In the genomic region with DNA sequence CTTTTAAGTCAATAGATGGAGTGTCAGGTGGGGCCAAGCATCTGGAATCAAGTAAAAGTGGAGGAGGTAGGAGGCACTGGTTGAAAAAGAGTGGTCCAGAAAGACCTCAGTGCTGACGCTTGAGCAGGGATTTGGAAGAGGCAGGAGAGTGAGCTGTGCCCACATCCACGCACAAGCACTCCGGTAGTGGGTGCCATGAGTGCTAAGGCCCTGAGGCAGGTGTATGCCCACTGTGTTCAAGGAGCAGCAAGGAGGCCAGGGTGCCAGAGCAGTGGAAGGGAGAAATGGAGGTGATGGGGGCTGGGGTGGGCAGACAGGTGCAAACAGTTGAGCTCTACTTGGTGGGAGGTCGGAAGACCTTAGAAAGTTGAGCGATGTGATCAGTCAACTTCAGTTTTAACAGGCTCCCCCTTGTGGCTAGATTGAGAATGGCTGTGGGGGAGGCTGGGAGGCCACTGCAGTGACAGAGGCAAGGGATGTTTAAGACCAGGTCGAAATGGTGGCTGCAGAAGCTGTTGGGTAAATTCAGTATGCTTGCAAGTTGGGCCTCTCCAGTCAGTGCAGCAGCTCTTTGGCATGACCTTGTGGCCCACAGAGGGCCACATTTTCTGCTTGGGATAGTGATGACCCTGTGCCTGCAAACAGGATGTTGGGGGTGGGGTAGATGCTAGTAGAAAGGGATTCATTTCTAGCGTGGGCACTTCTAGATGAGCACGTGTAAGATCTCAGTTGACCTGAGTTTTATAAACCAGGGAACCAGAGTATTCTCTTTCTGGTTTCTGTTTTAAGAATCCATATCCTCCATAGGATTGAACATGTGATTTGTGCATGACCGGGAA, we compare ENCODE assay signal across 8 cellular contexts. TPM values are rescaled to one million over a fixed set of nuclear protein-coding genes. Genes with fewer than 3 reads are reported as not detected.
A peak's percentile ranks its signal among the peaks of the same experiment; 100 is the strongest.
DNase-seq lines count a peak whose midpoint lies in the region; ATAC-seq and TF ChIP-seq lines count a peak whose summit lies in the region.

No MANE protein-coding gene starts in this region.

- no peaks in the 10 kb centered on the region for H3K27me3 ChIP-seq in CD8-positive, alpha-beta memory T cell (ENCODE audit: insufficient read depth, low read length, poor library complexity, severe bottlenecking)
- H3K27me3 ChIP-seq in right atrium auricular region, result no peaks in the 10 kb centered on the region
- no peaks in the 10 kb centered on the region for H3K27me3 ChIP-seq in spleen (replicated peaks in 1 of 7)

- H3K9me3 Mint-ChIP-seq in CD8-positive, alpha-beta memory T cell, result no peaks in the 10 kb centered on the region
- H3K9me3 Mint-ChIP-seq in activated naive CD8-positive, alpha-beta T cell (ENCODE audit: low read depth), result no peaks in the 10 kb centered on the region

- H3K27me3 Mint-ChIP-seq in CD8-positive, alpha-beta memory T cell, result peaks cover 0 to 13% of the 10 kb centered on the region in 2 donors
- no peaks in the 10 kb centered on the region for H3K27me3 Mint-ChIP-seq in activated naive CD8-positive, alpha-beta T cell

- DNase-seq in CD8-positive, alpha-beta memory T cell, result peak; percentile 60 to 84 (median 73)
- DNase-seq in HEK293T (ENCODE audit: extremely low spot score) (peak; percentile 78), SW480 (ENCODE audit: low spot score) (peak; percentile 48), right atrium auricular region (ENCODE audit: low spot score) (peak; percentile 73), spleen (peak; percentile 87)

- WGBS in spleen, 5 donors, result 51 to 68% (median 53%) methylated on average over 6 to 9 of the region's 9 CpGs

- H3K4me3 ChIP-seq in CD8-positive, alpha-beta memory T cell (ENCODE audit: low read length), result no peak overlapping the region
- H3K4me3 ChIP-seq in right atrium auricular region, result no peak overlapping the region
- no peak overlapping the region for H3K4me3 ChIP-seq in spleen

- H3K9me3 ChIP-seq in CD8-positive, alpha-beta memory T cell (ENCODE audit: low read length), result no peaks in the 10 kb centered on the region
- H3K9me3 ChIP-seq in right atrium auricular region, result no peaks in the 10 kb centered on the region
- H3K9me3 ChIP-seq in spleen, result no peaks in the 10 kb centered on the region

- ATAC-seq in HG02885 (IDR thresholded peaks at IDR 0.05; ENCODE audit: poor library complexity, unreplicated experiment) (no peak), GM18907 (IDR thresholded peaks at IDR 0.05; ENCODE audit: unreplicated experiment) (no peak)

- TF ChIP-seq POLR2A in spleen (IDR thresholded peaks at IDR 0.05), result no peak

- peak overlapping the region in 6 of 7 donors; percentile 3 to 63 (median 44) for H3K4me3 Mint-ChIP-seq in CD8-positive, alpha-beta memory T cell
- peak overlapping the region; percentile 10 for H3K4me3 Mint-ChIP-seq in activated naive CD8-positive, alpha-beta T cell

- TF ChIP-seq CTCF in right atrium auricular region (IDR thresholded peaks at IDR 0.05) (peak; percentile 45 to 81), spleen (IDR thresholded peaks at IDR 0.05 in 8 of 11, conservative IDR thresholded peaks at IDR 0.05 in 3 of 11) (peak; percentile 71 to 91 (median 87))

- H3K4me1 Mint-ChIP-seq in CD8-positive, alpha-beta memory T cell, result peaks cover 39 to 61% (median 50%) of the 10 kb centered on the region in 3 donors
- peaks cover 29% of the 10 kb centered on the region for H3K4me1 Mint-ChIP-seq in activated naive CD8-positive, alpha-beta T cell (ENCODE audit: low read depth)

- H3K4me1 ChIP-seq in CD8-positive, alpha-beta memory T cell (ENCODE audit: insufficient read depth, low read length), result peaks cover 36% of the 10 kb centered on the region
- H3K4me1 ChIP-seq in right atrium auricular region, result no peaks in the 10 kb centered on the region
- peaks cover 0 to 41% (median 13%) of the 10 kb centered on the region in 6 donors for H3K4me1 ChIP-seq in spleen

- no peak overlapping the region for H3K27ac ChIP-seq in CD8-positive, alpha-beta memory T cell (ENCODE audit: low read depth, low read length)
- H3K27ac ChIP-seq in right atrium auricular region (no peak overlapping the region), spleen (peak overlapping the region in 3 of 8 donors; percentile 13 to 35 (median 22))

- H3K36me3 Mint-ChIP-seq in CD8-positive, alpha-beta memory T cell, result peaks cover 0 to under 1% (median 0%) of the 10 kb centered on the region in 3 donors
- no peaks in the 10 kb centered on the region for H3K36me3 Mint-ChIP-seq in activated naive CD8-positive, alpha-beta T cell

- peak overlapping the region in 6 of 8 donors; percentile 29 to 92 (median 84) for H3K27ac Mint-ChIP-seq in CD8-positive, alpha-beta memory T cell
- H3K27ac Mint-ChIP-seq in activated naive CD8-positive, alpha-beta T cell, result peak overlapping the region; percentile 16

- no peaks in the 10 kb centered on the region for H3K36me3 ChIP-seq in CD8-positive, alpha-beta memory T cell (ENCODE audit: insufficient read depth, low read length)
- no peaks in the 10 kb centered on the region for H3K36me3 ChIP-seq in right atrium auricular region
- no peaks in the 10 kb centered on the region for H3K36me3 ChIP-seq in spleen

- intact Hi-C loops in spleen (cut with DNase I; ENCODE audit: low total_unique reads), result no loop called here

- POLR2A ChIA-PET in CD8-positive, alpha-beta memory T cell (lab: Charles Lee), result interaction anchor here (0.5 kb wide), 1 partner anchor 277 kb away, joined by 4 read pairs; no protein-coding TSS in a partner anchor
- POLR2A ChIA-PET in HEK293T (lab: Yijun Ruan, JAX), result no interaction called here

- CTCF ChIA-PET in CD8-positive, alpha-beta memory T cell (lab: Charles Lee), result interaction anchor here (0.6 to 1.7 kb wide), 10 partner anchors 9 to 252 kb away, joined by 3 to 9 read pairs (median 4); partner anchors contain the start of gene RPL10
- CTCF ChIA-PET in HEK293T (lab: Yijun Ruan, JAX), result interaction anchor here (0.5 to 2.3 kb wide), 15 partner anchors 9 to 387 kb away, joined by 3 to 12 read pairs (median 4); no protein-coding TSS in a partner anchor

TF ChIP-seq in HEK293T, 16 proteins besides CTCF, POLR2A, EP300 and RAD21:
- TF ChIP-seq L3MBTL2 (conservative IDR thresholded peaks at IDR 0.05) (no peak), ZNF384 (IDR thresholded peaks at IDR 0.05) (no peak), BHLHE40 (IDR thresholded peaks at IDR 0.05; ENCODE audit: borderline replicate concordance) (no peak), PKNOX1 (IDR thresholded peaks at IDR 0.05) (peak; percentile 50; the same call in 1 of the 2 replicates), FOXM1 (IDR thresholded peaks at IDR 0.05; ENCODE audit: borderline replicate concordance) (no peak)
TF ChIP-seq in HEK293T: peak in this region for 1.

RNA-seq across cellular contexts. Expression of gene TKTL1, which starts 12.7 kb away (rescaled TPM):
- under 1 TPM in 1 of 2 experiments, not detected in 1; 0.18 TPM for total RNA-seq in CD8-positive, alpha-beta memory T cell
- polyA plus RNA-seq in CD8-positive, alpha-beta memory T cell, result 8.7 TPM
- 1 to 10 TPM; 1.1 to 4.0 TPM for total RNA-seq in right atrium auricular region
- total RNA-seq in spleen, result 1 to 10 TPM in 3 of 7 donors, under 1 TPM in 3, not detected in 1; 0.42 to 3.7 (median 1.2) TPM
- polyA plus RNA-seq in spleen, result under 1 TPM; 0.13 to 0.57 (median 0.24) TPM

RNA-seq across cellular contexts. Expression of gene TEX28, which starts 13.4 kb away (rescaled TPM):
- not detected for total RNA-seq in CD8-positive, alpha-beta memory T cell
- not detected for polyA plus RNA-seq in CD8-positive, alpha-beta memory T cell
- not detected for total RNA-seq in right atrium auricular region
- total RNA-seq in spleen, result not detected
- polyA plus RNA-seq in spleen, result not detected

RNA-seq across cellular contexts. Expression of gene OPN1MW3, which starts 50.9 kb away (rescaled TPM):
- total RNA-seq in CD8-positive, alpha-beta memory T cell, result not detected
- not detected for polyA plus RNA-seq in CD8-positive, alpha-beta memory T cell
- total RNA-seq in right atrium auricular region (not detected), spleen (not detected)
- polyA plus RNA-seq in spleen, result not detected
